Comparison of ENCODE assay signal across 8 cellular contexts in the genomic region with DNA sequence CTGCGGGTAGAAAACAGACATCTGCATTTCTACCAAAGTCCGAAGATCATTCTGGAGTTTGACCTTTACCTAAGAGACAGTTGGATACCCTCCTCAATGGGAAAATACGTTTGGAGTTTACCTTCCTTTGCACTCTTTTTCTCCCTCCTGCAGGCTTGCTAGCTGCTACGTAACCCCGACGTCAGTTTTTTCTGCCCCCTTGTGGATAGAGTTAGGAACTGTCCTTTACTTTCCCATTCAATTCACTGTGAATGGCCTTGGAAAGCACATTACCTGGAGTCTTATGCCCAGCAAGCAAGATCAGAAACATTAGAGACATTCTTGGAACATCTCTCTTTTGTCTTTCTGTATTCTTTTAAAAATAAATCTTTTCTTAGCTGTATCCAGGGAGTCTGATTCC.
A peak's percentile ranks its signal among the peaks of the same experiment; 100 is the strongest.
DNase-seq lines count a peak whose midpoint lies in the region; ATAC-seq, FAIRE-seq and TF ChIP-seq lines count a peak whose summit lies in the region.

No MANE protein-coding gene starts in this region.

- no peaks in the 10 kb centered on the region for H3K27me3 Mint-ChIP-seq in WTC11 (ENCODE audit: low read depth)

- no peak overlapping the region for H3K27ac ChIP-seq in HL-60 (replicated peaks)
- H3K27ac ChIP-seq in lung (ENCODE audit: low read depth in 1 of 2, low read length in 1 of 2): no peak overlapping the region
- H3K27ac ChIP-seq in small intestine (ENCODE audit: low read depth in 1 of 2, low read length in 1 of 2): no peak overlapping the region

- H3K4me3 ChIP-seq in HL-60 (replicated peaks; ENCODE audit: insufficient read depth, low read length) (no peak overlapping the region), lung (no peak overlapping the region), small intestine (ENCODE audit: low read depth in 1 of 2, low read length in 2 of 2) (no peak overlapping the region)

- peaks cover 3% of the 10 kb centered on the region; the same call in 1 of the 2 replicates for H3K9me3 Mint-ChIP-seq in WTC11

- H3K36me3 Mint-ChIP-seq in WTC11: no peaks in the 10 kb centered on the region

- POLR2A ChIA-PET in WTC11 (lab: Charles Lee): no interaction called here

- FAIRE-seq in small intestine (lab: Jason Lieb, UNC): no peak

- CTCF ChIA-PET in WTC11 (lab: Charles Lee): interaction anchor here (0.6 kb wide), 1 partner anchor 15 kb away, joined by 3 read pairs; no protein-coding TSS in a partner anchor

- no peak overlapping the region for H3K27ac Mint-ChIP-seq in WTC11

- 11 to 18% methylated on average over 6 of the region's 6 CpGs for WGBS in lung, 2 donors
- WGBS in small intestine, 3 donors: 5 to 14% (median 9%) methylated on average over 5 to 6 of the region's 6 CpGs

- TF ChIP-seq CTCF in HL-60 (IDR thresholded peaks at IDR 0.05; ENCODE audit: insufficient read depth, low read length): peak; percentile 10
- TF ChIP-seq CTCF in WTC11 (IDR thresholded peaks at IDR 0.05): peak; percentile 30; the same call in 1 of the 2 replicates
- peak; percentile 20 for TF ChIP-seq CTCF in lung (IDR thresholded peaks at IDR 0.05; ENCODE audit: control extremely low read depth, extremely low read depth)

- peak; percentile 95 for ATAC-seq in GM18868 (IDR thresholded peaks at IDR 0.05; ENCODE audit: unreplicated experiment)
- ATAC-seq in WTC11: peak; percentile 83
- ATAC-seq in lung (ENCODE audit: insufficient read depth, low FRiP score): peak; percentile 75
- ATAC-seq in HG02623 (IDR thresholded peaks at IDR 0.05; ENCODE audit: unreplicated experiment): no peak

- peaks cover 31% of the 10 kb centered on the region for H3K4me1 Mint-ChIP-seq in WTC11

- H3K4me3 Mint-ChIP-seq in WTC11: no peak overlapping the region

- H3K27me3 ChIP-seq in HL-60 (ENCODE audit: insufficient read depth, poor library complexity, severe bottlenecking): no peaks in the 10 kb centered on the region
- peaks cover 4% of the 10 kb centered on the region for H3K27me3 ChIP-seq in lung (ENCODE audit: control insufficient read depth, insufficient read depth)
- no peaks in the 10 kb centered on the region for H3K27me3 ChIP-seq in small intestine (ENCODE audit: control insufficient read depth in 2 of 2, insufficient read depth in 2 of 2, low read length in 2 of 2)

- no peaks in the 10 kb centered on the region for H3K4me1 ChIP-seq in lung (ENCODE audit: control insufficient read depth in 2 of 2, insufficient read depth in 2 of 2, low read length in 2 of 2)
- no peaks in the 10 kb centered on the region for H3K4me1 ChIP-seq in small intestine (ENCODE audit: control insufficient read depth in 2 of 2, insufficient read depth in 1 of 2, low read depth in 1 of 2, low read length in 1 of 2)

- DNase-seq in COLO829 (ENCODE audit: low spot score) (peak; percentile 2), HL-60 (ENCODE audit: low read depth in 1 of 2, low spot score in 1 of 2) (peak in 1 of 2 experiments; percentile 23), WTC11 (ENCODE audit: low spot score) (peak; percentile 10), lung (ENCODE audit: low spot score) (no peak), small intestine (no peak)
- DNase-seq in activated CD8-positive, alpha-beta memory T cell treated with anti-CD3 and anti-CD28 coated beads, Interleukin-2, amount 50 U/mL, for 48 hours: no peak

- no peaks in the 10 kb centered on the region for H3K9me3 ChIP-seq in lung (ENCODE audit: control insufficient read depth in 2 of 2, insufficient read depth in 1 of 2, low read length in 1 of 2)
- no peaks in the 10 kb centered on the region for H3K9me3 ChIP-seq in small intestine (ENCODE audit: control insufficient read depth, low read depth)

- H3K36me3 ChIP-seq in lung (ENCODE audit: control insufficient read depth in 2 of 2, insufficient read depth in 2 of 2, low read length in 2 of 2) (no peaks in the 10 kb centered on the region), small intestine (ENCODE audit: control insufficient read depth in 2 of 2, insufficient read depth in 2 of 2, low read length in 2 of 2) (no peaks in the 10 kb centered on the region)

TF ChIP-seq in WTC11, 78 proteins besides CTCF, POLR2A, EP300 and RAD21 (continues in another document):
- no peak for TF ChIP-seq OVOL2 (CRISPR knock-in tag; IDR thresholded peaks at IDR 0.05; ENCODE audit: borderline replicate concordance)
- no peak for TF ChIP-seq NR1H2 (CRISPR knock-in tag; IDR thresholded peaks at IDR 0.05)
- no peak for TF ChIP-seq MYBL2 (CRISPR knock-in tag; IDR thresholded peaks at IDR 0.05)
- TF ChIP-seq ZNF121 (CRISPR knock-in tag; IDR thresholded peaks at IDR 0.05): no peak
- TF ChIP-seq, protein P1, sequence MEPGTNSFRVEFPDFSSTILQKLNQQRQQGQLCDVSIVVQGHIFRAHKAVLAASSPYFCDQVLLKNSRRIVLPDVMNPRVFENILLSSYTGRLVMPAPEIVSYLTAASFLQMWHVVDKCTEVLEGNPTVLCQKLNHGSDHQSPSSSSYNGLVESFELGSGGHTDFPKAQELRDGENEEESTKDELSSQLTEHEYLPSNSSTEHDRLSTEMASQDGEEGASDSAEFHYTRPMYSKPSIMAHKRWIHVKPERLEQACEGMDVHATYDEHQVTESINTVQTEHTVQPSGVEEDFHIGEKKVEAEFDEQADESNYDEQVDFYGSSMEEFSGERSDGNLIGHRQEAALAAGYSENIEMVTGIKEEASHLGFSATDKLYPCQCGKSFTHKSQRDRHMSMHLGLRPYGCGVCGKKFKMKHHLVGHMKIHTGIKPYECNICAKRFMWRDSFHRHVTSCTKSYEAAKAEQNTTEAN (CRISPR knock-in tag; IDR thresholded peaks at IDR 0.05): no peak
- TF ChIP-seq PRRX2 (CRISPR knock-in tag; IDR thresholded peaks at IDR 0.05): no peak
- no peak for TF ChIP-seq USF2 (CRISPR knock-in tag; IDR thresholded peaks at IDR 0.05)
- TF ChIP-seq AFF4 (CRISPR knock-in tag; IDR thresholded peaks at IDR 0.05; ENCODE audit: borderline replicate concordance): no peak
- TF ChIP-seq RORB (CRISPR knock-in tag; IDR thresholded peaks at IDR 0.05): no peak
- TF ChIP-seq ATF1 (CRISPR knock-in tag; IDR thresholded peaks at IDR 0.05): no peak
- TF ChIP-seq NFYB (CRISPR knock-in tag; conservative IDR thresholded peaks at IDR 0.05; ENCODE audit: low read depth): no peak
- TF ChIP-seq ZSCAN18 (CRISPR knock-in tag; IDR thresholded peaks at IDR 0.05): no peak
- no peak for TF ChIP-seq E2F1 (CRISPR knock-in tag; IDR thresholded peaks at IDR 0.05)
- TF ChIP-seq SMAD3 (CRISPR knock-in tag; IDR thresholded peaks at IDR 0.05; ENCODE audit: borderline replicate concordance): no peak

Comparison
In these comparisons a context has a peak if more than half of its experiments do, and no peak if none do; other contexts are left out.
1. DNase-seq: peak in COLO829 (single experiment) and WTC11 (single experiment); none in lung (single experiment), small intestine (single experiment) and activated CD8-positive, alpha-beta memory T cell treated with anti-CD3 and anti-CD28 coated beads, Interleukin-2, amount 50 U/mL, for 48 hours (single experiment).
2. Peak in every context shown above with its lines, with median percentiles within 50 percentile points of each other: CTCF ChIP-seq.